Comparison of ENCODE assay signal across 1 cellular context in genomic region chr15:71093089-71094024, GRCh38.
TF ChIP-seq lines count a peak whose summit lies in the region.

No MANE protein-coding gene starts in this region.

TF ChIP-seq in HCT116, 20 proteins besides CTCF, POLR2A, EP300 and RAD21 (continued from another document):
- no peak for TF ChIP-seq REST (IDR thresholded peaks at IDR 0.05; ENCODE audit: low read depth)
- no peak for TF ChIP-seq ZNF274 (IDR thresholded peaks at IDR 0.05; ENCODE audit: low read depth, low read length)
- peak; percentile 43; the same call in 1 of the 2 replicates for TF ChIP-seq JUND (IDR thresholded peaks at IDR 0.05)
- TF ChIP-seq ATF3 (IDR thresholded peaks at IDR 0.05): no peak
- peak; percentile 88 for TF ChIP-seq MAX (IDR thresholded peaks at IDR 0.05)
- no peak for TF ChIP-seq ZFX (IDR thresholded peaks at IDR 0.05)
- no peak for TF ChIP-seq EZH2phosphoT487 (IDR thresholded peaks at IDR 0.05; ENCODE audit: borderline replicate concordance)
